In the genomic region with DNA sequence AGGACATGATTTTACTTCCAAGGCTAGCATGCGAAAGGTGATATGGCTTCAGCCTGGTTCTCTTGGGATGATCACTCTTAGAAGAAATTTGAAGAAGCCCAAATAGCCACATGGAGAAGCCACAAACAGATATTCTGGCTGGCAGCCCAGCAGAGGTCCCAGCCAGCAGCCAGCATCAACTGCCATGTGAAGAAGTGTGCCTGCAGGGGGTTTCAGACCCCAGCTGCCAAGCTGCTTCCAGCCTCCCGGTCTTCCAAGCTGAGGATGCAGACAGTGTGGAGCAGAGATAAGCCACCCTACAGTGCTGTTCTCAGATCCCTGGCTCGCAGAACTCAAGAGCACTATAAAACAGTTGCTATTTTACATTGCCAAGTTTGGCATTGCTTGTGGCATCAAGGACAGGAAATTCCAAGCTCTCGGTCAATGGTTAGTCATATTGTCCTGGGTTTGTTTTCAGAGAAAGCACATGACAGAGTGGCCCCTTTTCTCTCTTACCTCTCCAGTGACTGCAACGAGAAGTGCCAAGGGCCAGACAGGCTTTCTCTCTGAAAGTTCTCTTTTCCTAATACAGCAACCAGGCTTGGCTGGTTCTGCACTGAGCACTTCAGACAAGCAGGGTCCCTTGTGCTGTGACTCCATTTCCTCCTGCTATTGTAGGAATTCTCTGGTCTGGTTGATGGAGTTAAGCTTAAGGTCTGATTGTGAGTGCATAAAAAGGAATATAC, we compare ENCODE assay signal across 15 cellular contexts.
DNase-seq lines count a peak whose midpoint lies in the region; ATAC-seq, FAIRE-seq and TF ChIP-seq lines count a peak whose summit lies in the region.
"Had no signal": no experiment of that assay in that cellular context is flagged by ENCODE, and none has a peak within 500 bp of the region (broad histone marks: within the 10 kb centered on the region; RNA-seq: fewer than 3 reads in every experiment).

No MANE protein-coding gene starts in this region.

- H2BK5ac ChIP-seq in neuronal stem cell (ENCODE audit: low read length), result no peak overlapping the region

- H3K9me3 Mint-ChIP-seq in CD4-positive, alpha-beta T cell, result no peaks in the 10 kb centered on the region
- H3K9me3 Mint-ChIP-seq: activated naive CD4-positive, alpha-beta T cell treated with anti-CD3 and anti-CD28 coated beads, Interleukin-2, amount 50 U/mL, for 24 hours; CD8-positive, alpha-beta T cell; naive thymus-derived CD4-positive, alpha-beta T cell had no signal

- H3K4me1 Mint-ChIP-seq in CD4-positive, alpha-beta T cell (ENCODE audit: low read depth), result no peaks in the 10 kb centered on the region
- H3K4me1 Mint-ChIP-seq: activated naive CD4-positive, alpha-beta T cell treated with anti-CD3 and anti-CD28 coated beads, Interleukin-2, amount 50 U/mL, for 24 hours; naive thymus-derived CD4-positive, alpha-beta T cell had no signal

- no peak overlapping the region for H2AK5ac ChIP-seq in neuronal stem cell (ENCODE audit: low read depth, low read length)

- no peak overlapping the region for H3K9ac ChIP-seq in neuronal stem cell (ENCODE audit: low read depth, low read length, poor library complexity)

- H3K18ac ChIP-seq in neuronal stem cell (ENCODE audit: low read length), result no peak overlapping the region

- no peak overlapping the region for H3K4me2 ChIP-seq in neuronal stem cell (ENCODE audit: insufficient read depth, low read length, poor library complexity, severe bottlenecking)

- H3K4me3 Mint-ChIP-seq in CD4-positive, alpha-beta T cell, result no peak overlapping the region
- H3K4me3 Mint-ChIP-seq: activated naive CD4-positive, alpha-beta T cell treated with anti-CD3 and anti-CD28 coated beads, Interleukin-2, amount 50 U/mL, for 24 hours; CD8-positive, alpha-beta T cell; naive thymus-derived CD4-positive, alpha-beta T cell had no signal

- TF ChIP-seq POLR2A in esophagus muscularis mucosa (IDR thresholded peaks at IDR 0.05; ENCODE audit: low read depth), result no peak

- DNase-seq in GM04503 (ENCODE audit: low read depth) (peak; percentile 61), RCC 7860 (ENCODE audit: low spot score) (peak; percentile 89), esophagus muscularis mucosa (ENCODE audit: extremely low spot score) (peak; percentile 90), thoracic aorta (ENCODE audit: low spot score) (no peak), SIG-M5 (lab: John Stamatoyannopoulos, UW) (no peak), neuronal stem cell (ENCODE audit: low spot score) (no peak), right cardiac atrium (no peak)
- DNase-seq in CD4-positive, alpha-beta T cell, result no peak
- DNase-seq: CD8-positive, alpha-beta T cell; left colon; naive thymus-derived CD4-positive, alpha-beta T cell; stimulated activated CD4-positive, alpha-beta T cell treated with anti-CD3 and anti-CD28 coated beads, Interleukin-1b, Interleukin-23, amount 100 ng/mL, for 48 hours; stimulated activated CD8-positive, alpha-beta memory T cell treated with anti-CD3 and anti-CD28 coated beads, Interleukin-4, amount 100 ng/mL, for 48 hours had no signal

- POLR2A ChIA-PET in CD4-positive, alpha-beta T cell (lab: Charles Lee), result no interaction called here

- H2BK120ac ChIP-seq in neuronal stem cell (ENCODE audit: low read depth, low read length), result no peak overlapping the region

- H3K27ac ChIP-seq in esophagus muscularis mucosa (replicated peaks in 1 of 4) (no peak overlapping the region), thoracic aorta (no peak overlapping the region), neuronal stem cell (replicated peaks; ENCODE audit: low read length) (no peak overlapping the region), right cardiac atrium (ENCODE audit: low read length) (no peak overlapping the region)
- H3K27ac ChIP-seq in CD4-positive, alpha-beta T cell (ENCODE audit: low read depth, low read length), result no peak overlapping the region
- H3K27ac ChIP-seq: tibial nerve had no signal

- no peak overlapping the region for H3K27ac Mint-ChIP-seq in CD4-positive, alpha-beta T cell
- H3K27ac Mint-ChIP-seq: activated naive CD4-positive, alpha-beta T cell treated with anti-CD3 and anti-CD28 coated beads, Interleukin-2, amount 50 U/mL, for 24 hours; CD8-positive, alpha-beta T cell; naive thymus-derived CD4-positive, alpha-beta T cell had no signal

- H2BK15ac ChIP-seq in neuronal stem cell (ENCODE audit: low read length), result no peak overlapping the region

- no peak overlapping the region for H2AFZ ChIP-seq in neuronal stem cell (ENCODE audit: low read length)

- H3K36me3 ChIP-seq in esophagus muscularis mucosa, result no peaks in the 10 kb centered on the region
- no peaks in the 10 kb centered on the region for H3K36me3 ChIP-seq in thoracic aorta
- no peaks in the 10 kb centered on the region for H3K36me3 ChIP-seq in neuronal stem cell (replicated peaks in 1 of 2; ENCODE audit: control insufficient read depth in 2 of 2, insufficient read depth in 2 of 2, low read length in 2 of 2)
- H3K36me3 ChIP-seq: tibial nerve had no signal

- ATAC-seq in thoracic aorta (ENCODE audit: insufficient number of reproducible peaks, low FRiP score, low read depth) (peak; percentile 41), right cardiac atrium (no peak)
- ATAC-seq in CD4-positive, alpha-beta T cell (ENCODE audit: poor library complexity), result no peak
- ATAC-seq: CD8-positive, alpha-beta T cell; left colon; naive thymus-derived CD4-positive, alpha-beta T cell had no signal

- H3K4me1 ChIP-seq in esophagus muscularis mucosa, result no peaks in the 10 kb centered on the region
- peaks cover 0 to 17% of the 10 kb centered on the region in 2 donors for H3K4me1 ChIP-seq in thoracic aorta (ENCODE audit: control insufficient read depth in 1 of 2, low read depth in 2 of 2)
- no peaks in the 10 kb centered on the region for H3K4me1 ChIP-seq in neuronal stem cell (ENCODE audit: control insufficient read depth in 2 of 2, insufficient read depth in 1 of 2, low read depth in 1 of 2, low read length in 2 of 2)
- no peaks in the 10 kb centered on the region for H3K4me1 ChIP-seq in right cardiac atrium (ENCODE audit: control insufficient read depth, insufficient read depth, low read length)
- H3K4me1 ChIP-seq: tibial nerve had no signal

- no peak overlapping the region for H3K4ac ChIP-seq in neuronal stem cell (ENCODE audit: low read length)

- no peak for TF ChIP-seq CTCF in esophagus muscularis mucosa (IDR thresholded peaks at IDR 0.05)
- TF ChIP-seq CTCF in thoracic aorta (IDR thresholded peaks at IDR 0.05), result no peak
- no peak for TF ChIP-seq CTCF in CD4-positive, alpha-beta T cell (IDR thresholded peaks at IDR 0.05)

- CTCF ChIA-PET in CD4-positive, alpha-beta T cell (lab: Charles Lee), result no interaction called here

- H3K27me3 Mint-ChIP-seq in CD4-positive, alpha-beta T cell, result peaks cover under 1% of the 10 kb centered on the region

- no peaks in the 10 kb centered on the region for H3K79me1 ChIP-seq in neuronal stem cell (ENCODE audit: low read depth, low read length)

- no peak overlapping the region for H3K14ac ChIP-seq in neuronal stem cell (ENCODE audit: low read length)

- H3K27me3 ChIP-seq in esophagus muscularis mucosa (peaks cover 0 to 5% (median 0%) of the 10 kb centered on the region in 4 donors), thoracic aorta (replicated peaks; ENCODE audit: insufficient read depth) (no peaks in the 10 kb centered on the region), neuronal stem cell (ENCODE audit: control insufficient read depth in 3 of 3, insufficient read depth in 3 of 3, low read depth in 1 of 3, low read length in 3 of 3) (no peaks in the 10 kb centered on the region), right cardiac atrium (ENCODE audit: control insufficient read depth, insufficient read depth) (no peaks in the 10 kb centered on the region)
- no peaks in the 10 kb centered on the region for H3K27me3 ChIP-seq in CD4-positive, alpha-beta T cell (ENCODE audit: control insufficient read depth, insufficient read depth, low read length)
- H3K27me3 ChIP-seq: tibial nerve had no signal

- intact Hi-C loops in esophagus muscularis mucosa (cut with DNase I), result no loop called here
- intact Hi-C loops in CD4-positive, alpha-beta T cell (cut with DNase I, micrococcal nuclease), result no loop called here
- intact Hi-C loops in right cardiac atrium (cut with DNase I), result no loop called here

- H3K9me3 ChIP-seq in esophagus muscularis mucosa (no peaks in the 10 kb centered on the region), thoracic aorta (no peaks in the 10 kb centered on the region), neuronal stem cell (replicated peaks in 1 of 2; ENCODE audit: control insufficient read depth in 2 of 2, insufficient read depth in 1 of 2, low read depth in 1 of 2, low read length in 2 of 2) (peaks cover 0 to 6% of the 10 kb centered on the region in 2 donors), right cardiac atrium (ENCODE audit: control insufficient read depth, low read length) (no peaks in the 10 kb centered on the region)
- no peaks in the 10 kb centered on the region for H3K9me3 ChIP-seq in CD4-positive, alpha-beta T cell (ENCODE audit: control insufficient read depth, low read length)
- H3K9me3 ChIP-seq: tibial nerve had no signal

- no peak overlapping the region for H4K8ac ChIP-seq in neuronal stem cell (ENCODE audit: low read depth, low read length)

- no peak overlapping the region for H2BK12ac ChIP-seq in neuronal stem cell (ENCODE audit: low read length)

- no peak for TF ChIP-seq EP300 in esophagus muscularis mucosa (IDR thresholded peaks at IDR 0.05)

- H3K23ac ChIP-seq in neuronal stem cell (ENCODE audit: low read depth, low read length, poor library complexity), result no peak overlapping the region

- no peak overlapping the region for H4K91ac ChIP-seq in neuronal stem cell (ENCODE audit: low read depth, low read length, poor library complexity)

- no peak overlapping the region for H3K4me3 ChIP-seq in esophagus muscularis mucosa
- H3K4me3 ChIP-seq in thoracic aorta, result no peak overlapping the region
- H3K4me3 ChIP-seq in neuronal stem cell (ENCODE audit: low read length in 2 of 2), result no peak overlapping the region
- no peak overlapping the region for H3K4me3 ChIP-seq in right cardiac atrium (ENCODE audit: low read length)
- H3K4me3 ChIP-seq: tibial nerve had no signal

- 86% methylated on average over 5 of the region's 5 CpGs for WGBS in esophagus muscularis mucosa
- WGBS in neuronal stem cell (ENCODE audit: extremely low coverage in 2 of 2, insufficient read length in 2 of 2, insufficient replicate concordance in 1 of 2), 2 donors, result no CpG with 5 or more reads among the region's 5 CpGs
- WGBS in right cardiac atrium, result 54% methylated on average over 5 of the region's 5 CpGs

- H3K36me3 Mint-ChIP-seq in CD4-positive, alpha-beta T cell (ENCODE audit: low read depth), result no peaks in the 10 kb centered on the region
- H3K36me3 Mint-ChIP-seq: activated naive CD4-positive, alpha-beta T cell treated with anti-CD3 and anti-CD28 coated beads, Interleukin-2, amount 50 U/mL, for 24 hours; CD8-positive, alpha-beta T cell; naive thymus-derived CD4-positive, alpha-beta T cell had no signal

- peak; percentile 89 for FAIRE-seq in RCC 7860 (lab: Jason Lieb, UNC)

Comparison
In these comparisons a context has a peak if more than half of its experiments do, and no peak if none do; other contexts are left out.
1. DNase-seq: peak in GM04503 (single experiment), RCC 7860 (single experiment) and esophagus muscularis mucosa (single experiment); none in thoracic aorta (single experiment), CD4-positive, alpha-beta T cell (0 of 10), SIG-M5 (single experiment), neuronal stem cell (single experiment) and right cardiac atrium (0 of 3).